Comparison of ENCODE assay signal across 8 cellular contexts in genomic region chr6:107491059-107491609, GRCh38. TPM values are rescaled to one million over a fixed set of nuclear protein-coding genes. Genes with fewer than 3 reads are reported as not detected.
A peak's percentile ranks its signal among the peaks of the same experiment; 100 is the strongest.
DNase-seq lines count a peak whose midpoint lies in the region; ATAC-seq, FAIRE-seq and TF ChIP-seq lines count a peak whose summit lies in the region.

No MANE protein-coding gene starts in this region.

- DNase-seq in G401 (ENCODE audit: low spot score): peak; percentile 30
- peak; percentile 39 for DNase-seq in NCI-H2227 (lab: John Stamatoyannopoulos, UW; ENCODE audit: unreplicated experiment)
- DNase-seq in GM12878 (ENCODE audit: low read depth, low spot score): no peak
- DNase-seq in skeletal muscle cell (ENCODE audit: low read depth): no peak
- DNase-seq in GOT3 (lab: John Stamatoyannopoulos, UW): no peak
- DNase-seq in NCI-H524 treated with DMSO at 0.1 percent for 48 hours (lab: John Stamatoyannopoulos, UW): no peak

- H3K4me2 ChIP-seq in GM12878 (ENCODE audit: control insufficient read depth, insufficient read depth): peak overlapping the region; percentile 90

- TF ChIP-seq RAD21 in GM12878 (IDR thresholded peaks at IDR 0.05; ENCODE audit: insufficient read depth, low read depth, low read length): no peak

- no peak for FAIRE-seq in GM12878 (lab: Jason Lieb, UNC)

- intact Hi-C loops in GM12878 (cut with micrococcal nuclease; ENCODE audit: unreplicated experiment): no loop called here

- SMC1A ChIA-PET in GM12878 (lab: Charles Lee; ENCODE audit: uncharacterized antibody, unreplicated experiment): interaction anchor here (0.9 kb wide), 1 partner anchor 1076 kb away, joined by 3 read pairs; no protein-coding TSS in a partner anchor

- POLR2A ChIA-PET in GM12878 (lab: Charles Lee): no interaction called here

- H3K4me3 ChIP-seq in GM12878 (peak overlapping the region; percentile 94; the same call in 1 of the 2 replicates), iPS-20b (ENCODE audit: low read length) (peak overlapping the region; percentile 88), skeletal muscle cell (ENCODE audit: low read depth, low read length) (peak overlapping the region; percentile 70)

- ATAC-seq in GM12878 (peak; percentile 39), HG02970 (IDR thresholded peaks at IDR 0.05; ENCODE audit: low FRiP score, unreplicated experiment) (no peak)

- 19% methylated on average over 35 of the region's 40 CpGs for whole genome bisulfite sequencing in GM12878 (ENCODE audit: insufficient coverage, insufficient replicate concordance, low lambda C conversion rate, missing lambda C conversion rate)

- H4K20me1 ChIP-seq in GM12878 (ENCODE audit: control insufficient read depth, insufficient read depth): no peaks in the 10 kb centered on the region

- TF ChIP-seq POLR2A in GM12878 (IDR thresholded peaks at IDR 0.05; ENCODE audit: low read depth, low read length): no peak

- no peak overlapping the region for H3K9ac ChIP-seq in GM12878 (ENCODE audit: control insufficient read depth, insufficient read depth, low read length)
- peak overlapping the region; percentile 54; the same call in 1 of the 2 replicates for H3K9ac ChIP-seq in iPS-20b (ENCODE audit: low read depth, low read length)

- CTCF ChIA-PET in GM12878 (lab: Yijun Ruan, JAX): no interaction called here

- no peak overlapping the region; the same call in 1 of the 2 replicates for H2AFZ ChIP-seq in GM12878 (ENCODE audit: control insufficient read depth, low read depth, low read length)

- no peak for TF ChIP-seq CTCF in GM12878 (IDR thresholded peaks at IDR 0.05 in 2 of 3, conservative IDR thresholded peaks at IDR 0.05 in 1 of 3; ENCODE audit: control insufficient read depth in 2 of 3, extremely low read depth in 1 of 3, insufficient read depth in 1 of 3, low read depth in 3 of 3, low read length in 3 of 3)

- H3K4me1 ChIP-seq in GM12878 (ENCODE audit: control insufficient read depth, insufficient read depth, low read length) (peaks cover 15% of the 10 kb centered on the region), iPS-20b (ENCODE audit: insufficient read depth, low read length) (peaks cover 21% of the 10 kb centered on the region; the same call in 1 of the 2 replicates)

- in situ Hi-C loops in G401 (cut with HindIII; ENCODE audit: low sequenced_read_pairs) (no loop called here), GM12878 (cut with MboI) (no loop called here)

- H3K36me3 ChIP-seq in GM12878 (ENCODE audit: control insufficient read depth in 2 of 2, insufficient read depth in 2 of 2, low read length in 1 of 2) (no peaks in the 10 kb centered on the region), iPS-20b (ENCODE audit: insufficient read depth, low read depth, low read length) (no peaks in the 10 kb centered on the region)

- BruUV-seq in GM12878 (replicated peaks; lab: Mats Ljungman, UMichigan): no TSS peak

- RAD21 ChIA-PET in GM12878 (lab: Charles Lee; ENCODE audit: unreplicated experiment): no interaction called here

- H3K27ac ChIP-seq in GM12878 (ENCODE audit: control insufficient read depth, insufficient read depth) (no peak overlapping the region), iPS-20b (ENCODE audit: low read length) (no peak overlapping the region)

- no peaks in the 10 kb centered on the region for H3K79me2 ChIP-seq in GM12878 (ENCODE audit: control insufficient read depth, insufficient read depth, low read length)

- H3K9me3 ChIP-seq in GM12878 (replicated peaks; ENCODE audit: control insufficient read depth, insufficient read depth, low read length): no peaks in the 10 kb centered on the region
- H3K9me3 ChIP-seq in iPS-20b (ENCODE audit: insufficient read depth, low read depth, low read length): no peaks in the 10 kb centered on the region

- TF ChIP-seq EP300 in GM12878 (IDR thresholded peaks at IDR 0.05; ENCODE audit: borderline replicate concordance in 1 of 2, control insufficient read depth in 1 of 2, low read depth in 2 of 2, low read length in 2 of 2): no peak

- H3K27me3 ChIP-seq in GM12878 (replicated peaks in 1 of 2; ENCODE audit: control insufficient read depth in 2 of 2, insufficient read depth in 2 of 2, low read length in 1 of 2) (peaks cover 10 to 34% of the 10 kb centered on the region in 2 experiments), iPS-20b (ENCODE audit: insufficient read depth, low read length) (peaks cover 71% of the 10 kb centered on the region)

TF ChIP-seq in GM12878, 131 proteins besides CTCF, POLR2A, EP300 and RAD21 (continues in another document):
- TF ChIP-seq ELK1 (IDR thresholded peaks at IDR 0.05; ENCODE audit: low read depth, low read length): no peak
- no peak for TF ChIP-seq FOS (IDR thresholded peaks at IDR 0.05; ENCODE audit: borderline replicate concordance, extremely low read depth, insufficient read length)
- TF ChIP-seq RELA (IDR thresholded peaks at IDR 0.05; ENCODE audit: borderline replicate concordance, partially characterized antibody): no peak
- no peak for TF ChIP-seq ZNF274 (IDR thresholded peaks at IDR 0.05; ENCODE audit: insufficient read depth, insufficient read length)
- TF ChIP-seq PKNOX1 (IDR thresholded peaks at IDR 0.05): no peak
- no peak for TF ChIP-seq SUPT20H (IDR thresholded peaks at IDR 0.05; ENCODE audit: borderline replicate concordance, control insufficient read depth, low read depth, low read length)
- TF ChIP-seq SREBF1 (IDR thresholded peaks at IDR 0.05; ENCODE audit: low read length): no peak

RNA-seq across cellular contexts. Expression of gene SOBP, which starts 1.2 kb away (rescaled TPM):
- total RNA-seq in G401 (2014; rRNA removed; shearing (Covaris generic)): 3.7 and 5.0 TPM in 2 replicates
- total RNA-seq in GM12878 (2013; cell fraction: nucleolus; rRNA removed): 0.54 and 1.5 TPM in 2 replicates
- total RNA-seq in GM12878 (2014; rRNA removed) (0.49 and 0.56 TPM in 2 replicates), GM12878 (2014; rRNA removed; fragmentation: Illumina TruSeq; extraction: Trizol) (0.78 and 0.85 TPM in 2 replicates), GM12878 (2021) (0.56 and 0.96 TPM in 2 replicates)
- polyA plus RNA-seq in GM12878 (2011; ENCODE audit: low read depth): 0.13 TPM
- polyA plus RNA-seq in GM12878 (2011; rRNA removed) (0.48 and 0.49 TPM in 2 replicates), GM12878 (2014; fragmentation: Illumina TruSeq; extraction: Trizol) (0.53 and 1.2 TPM in 2 replicates), GM12878 (2014; fragmentation: Nextera tagmentation; extraction: Ambion mirVana) (1 to 10 TPM; 1.5 to 1.9 TPM), GM12878 (2014; rRNA removed) (0.51 and 1.1 TPM in 2 replicates), GM12878 (2016; fragmentation: Nextera tagmentation; extraction: Ambion mirVana) (under 1 TPM; 0.72 to 0.84 TPM)
- polyA plus RNA-seq in GM12878 (2011; cell fraction: cytosol; rRNA removed): 0.15 and 0.16 TPM in 2 replicates
- polyA plus RNA-seq in GM12878 (2011; cell fraction: nucleus; rRNA removed): 0.42 and 0.45 TPM in 2 replicates
- 0.10 and 0.19 TPM in 2 replicates for polyA plus RNA-seq in GM12878 (2012)
- 0.26 and 0.44 TPM in 2 replicates for polyA minus RNA-seq in GM12878 (2011; rRNA and poly(A)+ RNA removed)
- polyA minus RNA-seq in GM12878 (2011; cell fraction: cytosol; rRNA and poly(A)+ RNA removed): 0.42 TPM in 1 of 2 replicates, not detected in the other
- 0.97 and 1.2 TPM in 2 replicates for polyA minus RNA-seq in GM12878 (2011; cell fraction: nucleus; rRNA and poly(A)+ RNA removed)

RNA-seq across cellular contexts. Expression of gene PDSS2, which starts 31.8 kb away (rescaled TPM):
- 17.2 and 17.5 TPM in 2 replicates for total RNA-seq in G401 (2014; rRNA removed; shearing (Covaris generic))
- 24.2 and 27.0 TPM in 2 replicates for total RNA-seq in GM12878 (2013; cell fraction: nucleolus; rRNA removed)
- 7.7 and 9.2 TPM in 2 replicates for total RNA-seq in GM12878 (2014; rRNA removed)
- total RNA-seq in GM12878 (2014; rRNA removed; fragmentation: Illumina TruSeq; extraction: Trizol): 9.9 and 10.1 TPM in 2 replicates
- total RNA-seq in GM12878 (2021): 10.1 and 10.5 TPM in 2 replicates
- 5.9 TPM for polyA plus RNA-seq in GM12878 (2011; ENCODE audit: low read depth)
- polyA plus RNA-seq in GM12878 (2011; rRNA removed): 15.1 and 15.5 TPM in 2 replicates
- polyA plus RNA-seq in GM12878 (2011; cell fraction: cytosol; rRNA removed): 10.2 and 10.4 TPM in 2 replicates
- polyA plus RNA-seq in GM12878 (2011; cell fraction: nucleus; rRNA removed): 9.3 and 10.5 TPM in 2 replicates
- 6.7 and 9.5 TPM in 2 replicates for polyA plus RNA-seq in GM12878 (2012)
- polyA plus RNA-seq in GM12878 (2014; fragmentation: Illumina TruSeq; extraction: Trizol): 9.0 and 9.2 TPM in 2 replicates
- polyA plus RNA-seq in GM12878 (2014; fragmentation: Nextera tagmentation; extraction: Ambion mirVana): 1 to 10 TPM; 7.9 to 9.1 TPM
- polyA plus RNA-seq in GM12878 (2014; rRNA removed): 7.7 and 8.1 TPM in 2 replicates
- polyA plus RNA-seq in GM12878 (2016; fragmentation: Nextera tagmentation; extraction: Ambion mirVana): 10 to 100 TPM; 12.7 to 13.5 TPM
- 14.1 and 25.8 TPM in 2 replicates for polyA minus RNA-seq in GM12878 (2011; rRNA and poly(A)+ RNA removed)
- 5.0 and 6.3 TPM in 2 replicates for polyA minus RNA-seq in GM12878 (2011; cell fraction: cytosol; rRNA and poly(A)+ RNA removed)
- 29.1 and 55.9 TPM in 2 replicates for polyA minus RNA-seq in GM12878 (2011; cell fraction: nucleus; rRNA and poly(A)+ RNA removed)

Comparison
In these comparisons a context has a peak if more than half of its experiments do, and no peak if none do; other contexts are left out.
1. DNase-seq: peak in G401 (single experiment) and NCI-H2227 (single experiment); none in GM12878 (single experiment), skeletal muscle cell (single experiment), GOT3 (single experiment) and NCI-H524 treated with DMSO at 0.1 percent for 48 hours (single experiment).
2. Peak in every context shown above with its lines, with median percentiles within 50 percentile points of each other: H3K4me3 ChIP-seq.